9 cellular contexts compared by ENCODE assay signal in genomic region chr3:128432301-128432897, GRCh38. TPM values are rescaled to one million over a fixed set of nuclear protein-coding genes. Genes with fewer than 3 reads are reported as not detected.
DNase-seq lines count a peak whose midpoint lies in the region; ATAC-seq and TF ChIP-seq lines count a peak whose summit lies in the region.
"Had no signal": no experiment of that assay in that cellular context is flagged by ENCODE, and none has a peak within 500 bp of the region (broad histone marks: within the 10 kb centered on the region; RNA-seq: fewer than 3 reads in every experiment).

No MANE protein-coding gene starts in this region.

- H3K4me3 Mint-ChIP-seq in H9 (peak overlapping the region; percentile 59 to 82), CD14-positive monocyte (peak overlapping the region in 1 of 2 donors; percentile 72)

- H3K56ac ChIP-seq in H9 (ENCODE audit: insufficient read length, low read depth, low read length): no peak overlapping the region

- H2BK12ac ChIP-seq in H9 (ENCODE audit: insufficient read length, low read depth, low read length): no peak overlapping the region

- H3K27me3 ChIP-seq in H9 (ENCODE audit: insufficient read depth, low read length): peaks cover 15% of the 10 kb centered on the region; the same call in 1 of the 2 replicates
- peaks cover 8% of the 10 kb centered on the region; the same call in 1 of the 2 replicates for H3K27me3 ChIP-seq in iPS DF 6.9 (ENCODE audit: control insufficient read depth, insufficient read depth, low read length)
- H3K27me3 ChIP-seq in sigmoid colon: peaks cover 13 to 69% (median 56%) of the 10 kb centered on the region in 3 donors
- peaks cover 85% of the 10 kb centered on the region for H3K27me3 ChIP-seq in foreskin keratinocyte

- H3T11ph ChIP-seq in H9 (ENCODE audit: low read length): no peak overlapping the region

- WGBS in H9 (ENCODE audit: extremely low coverage, insufficient read length, low lambda C conversion rate): no CpG with 5 or more reads among the region's 33 CpGs
- no CpG with 5 or more reads among the region's 33 CpGs for WGBS in iPS DF 6.9 (ENCODE audit: insufficient coverage, insufficient read length)
- WGBS in sigmoid colon, 2 donors: 5 to 13% methylated on average over 33 of the region's 33 CpGs

- H4K5ac ChIP-seq in H9 (ENCODE audit: insufficient read length, low read depth, low read length): no peak overlapping the region

- H3K23ac ChIP-seq in H9 (ENCODE audit: insufficient read length, low read depth, low read length): no peak overlapping the region

- H3K27me3 Mint-ChIP-seq in H9 (ENCODE audit: low read depth) (peaks cover 84% of the 10 kb centered on the region), CD14-positive monocyte (ENCODE audit: low read depth in 3 of 3) (peaks cover 44 to 72% (median 46%) of the 10 kb centered on the region in 3 donors)

- no peaks in the 10 kb centered on the region for H4K20me1 ChIP-seq in H9 (ENCODE audit: control insufficient read depth, insufficient read depth, insufficient read length)

- H4K8ac ChIP-seq in H9 (replicated peaks; ENCODE audit: insufficient read length, low read depth, low read length): no peak overlapping the region

- no peaks in the 10 kb centered on the region for H3K9me3 ChIP-seq in H9 (ENCODE audit: control insufficient read depth, low read depth, low read length)
- H3K9me3 ChIP-seq in iPS DF 6.9 (ENCODE audit: control insufficient read depth, insufficient read depth, low read length): no peaks in the 10 kb centered on the region
- no peaks in the 10 kb centered on the region for H3K9me3 ChIP-seq in sigmoid colon

- intact Hi-C loops in sigmoid colon (cut with DNase I): no loop called here
- intact Hi-C loops in CD14-positive monocyte (cut with micrococcal nuclease): loop anchor here in 1 of 2 donors (5.0 kb wide), 1 partner anchor 60 kb away; the partner anchor contains the start of gene GATA2

- H3K4me3 ChIP-seq in iPS DF 6.9 (ENCODE audit: low read length) (peak overlapping the region; percentile 8; the same call in 1 of the 2 replicates), sigmoid colon (peak overlapping the region in 3 of 4 donors; percentile 13 to 39 (median 36))

- no peak overlapping the region for H2BK15ac ChIP-seq in H9 (ENCODE audit: low read depth, low read length)

- TF ChIP-seq EP300 in sigmoid colon (IDR thresholded peaks at IDR 0.05): no peak

- H3K4ac ChIP-seq in H9 (ENCODE audit: low read depth, low read length): no peak overlapping the region

- DNase-seq in H9 (peak; percentile 69), NCI-H748 treated with DMSO at 0.1 percent for 48 hours (lab: John Stamatoyannopoulos, UW) (peak; percentile 7), iPS DF 6.9 (ENCODE audit: low read depth, low spot score) (no peak), sigmoid colon (no peak), CD14-positive monocyte (ENCODE audit: low spot score) (no peak), foreskin keratinocyte (no peak), kidney glomerular epithelial cell (lab: John Stamatoyannopoulos, UW) (no peak)
- DNase-seq: amygdala had no signal

- no peak for TF ChIP-seq CTCF in H9 (conservative IDR thresholded peaks at IDR 0.05)
- TF ChIP-seq CTCF in sigmoid colon (IDR thresholded peaks at IDR 0.05): no peak
- TF ChIP-seq CTCF in CD14-positive monocyte (IDR thresholded peaks at IDR 0.05): no peak
- no peak for TF ChIP-seq CTCF in foreskin keratinocyte (conservative IDR thresholded peaks at IDR 0.05)

- H3K4me1 Mint-ChIP-seq in H9 (peaks cover 54 to 68% of the 10 kb centered on the region in 2 experiments), CD14-positive monocyte (peaks cover 6% of the 10 kb centered on the region)

- peak overlapping the region; percentile 30 to 92 (median 90); a peak in 6 of 7 replicates for H3K27ac Mint-ChIP-seq in H9
- H3K27ac Mint-ChIP-seq in CD14-positive monocyte: peak overlapping the region in 1 of 7 donors; percentile 62

- H3K79me1 ChIP-seq in H9 (ENCODE audit: insufficient read depth, low read depth, low read length, poor library complexity, severe bottlenecking): no peaks in the 10 kb centered on the region

- H3K18ac ChIP-seq in H9 (ENCODE audit: insufficient read length, low read depth, low read length): peak overlapping the region; percentile 95

- H2AFZ ChIP-seq in H9 (ENCODE audit: low read length): no peak overlapping the region

- peak overlapping the region; percentile 63 for H3K9ac ChIP-seq in H9 (ENCODE audit: extremely low read depth, insufficient read length, low read length)

- H3K4me1 ChIP-seq in H9 (ENCODE audit: insufficient read depth, low read length): peaks cover 2% of the 10 kb centered on the region; the same call in 1 of the 2 replicates
- peaks cover 13% of the 10 kb centered on the region for H3K4me1 ChIP-seq in iPS DF 6.9 (ENCODE audit: control insufficient read depth, insufficient read depth, low read length)
- H3K4me1 ChIP-seq in sigmoid colon: peaks cover 0 to 14% (median 12%) of the 10 kb centered on the region in 4 donors
- H3K4me1 ChIP-seq in foreskin keratinocyte: no peaks in the 10 kb centered on the region

- no peaks in the 10 kb centered on the region for H3K79me2 ChIP-seq in H9 (ENCODE audit: insufficient read depth, low read length)

- no peak overlapping the region for H2BK20ac ChIP-seq in H9 (ENCODE audit: low read depth, low read length, poor library complexity, severe bottlenecking)

- H3K14ac ChIP-seq in H9 (ENCODE audit: insufficient read depth, low read length): peak overlapping the region; percentile 92

- no peak overlapping the region for H3K27ac ChIP-seq in H9 (ENCODE audit: insufficient read length, low read depth, low read length)
- no peak overlapping the region for H3K27ac ChIP-seq in iPS DF 6.9 (ENCODE audit: low read length)
- H3K27ac ChIP-seq in sigmoid colon: no peak overlapping the region
- H3K27ac ChIP-seq in foreskin keratinocyte: no peak overlapping the region

- H3K4me2 ChIP-seq in H9 (ENCODE audit: insufficient read depth, insufficient read length, low read length): peak overlapping the region; percentile 76

- H3K23me2 ChIP-seq in H9 (ENCODE audit: insufficient read length, low read depth, low read length, poor library complexity, severe bottlenecking): peaks cover 7% of the 10 kb centered on the region

- no peak overlapping the region for H4K91ac ChIP-seq in H9 (ENCODE audit: insufficient read length, low read depth, low read length)

- H2AK5ac ChIP-seq in H9 (ENCODE audit: insufficient read length, low read length): no peak overlapping the region

- no peaks in the 10 kb centered on the region; a peak in 2 of 7 replicates for H3K36me3 Mint-ChIP-seq in H9 (ENCODE audit: insufficient read depth in 1 of 3, low read depth in 3 of 3)
- no peaks in the 10 kb centered on the region for H3K36me3 Mint-ChIP-seq in CD14-positive monocyte

- H3K9me3 Mint-ChIP-seq in H9 (no peaks in the 10 kb centered on the region; a peak in 1 of 5 replicates), CD14-positive monocyte (peaks cover 0 to 7% (median 3%) of the 10 kb centered on the region in 7 donors)

- TF ChIP-seq POLR2A in sigmoid colon (IDR thresholded peaks at IDR 0.05): no peak

- H2BK5ac ChIP-seq in H9 (ENCODE audit: insufficient read length, low read length): no peak overlapping the region

- no peak for ATAC-seq in foreskin keratinocyte

- no peak overlapping the region for H2BK120ac ChIP-seq in H9 (ENCODE audit: low read depth, low read length, poor library complexity, severe bottlenecking)

- H3K36me3 ChIP-seq in iPS DF 6.9 (ENCODE audit: control insufficient read depth, insufficient read depth, low read length): no peaks in the 10 kb centered on the region
- H3K36me3 ChIP-seq in sigmoid colon: no peaks in the 10 kb centered on the region

RNA-seq across cellular contexts. Expression of gene DNAJB8, which starts 34.3 kb away (rescaled TPM):
- not detected in 2 replicates for total RNA-seq in H9 (2021)
- total RNA-seq in sigmoid colon: not detected
- not detected for polyA plus RNA-seq in sigmoid colon
- polyA plus RNA-seq in CD14-positive monocyte: not detected
- total RNA-seq in foreskin keratinocyte: not detected in 2 replicates
- polyA plus RNA-seq in foreskin keratinocyte: not detected in 2 replicates
- total RNA-seq: M059J had no signal

Comparison
In these comparisons a context has a peak if more than half of its experiments do, and no peak if none do; other contexts are left out.
1. DNase-seq: peak in H9 (single experiment) and NCI-H748 treated with DMSO at 0.1 percent for 48 hours (single experiment); none in iPS DF 6.9 (single experiment), sigmoid colon (single experiment), CD14-positive monocyte (single experiment), foreskin keratinocyte (0 of 2) and kidney glomerular epithelial cell (single experiment).